In the genomic region with DNA sequence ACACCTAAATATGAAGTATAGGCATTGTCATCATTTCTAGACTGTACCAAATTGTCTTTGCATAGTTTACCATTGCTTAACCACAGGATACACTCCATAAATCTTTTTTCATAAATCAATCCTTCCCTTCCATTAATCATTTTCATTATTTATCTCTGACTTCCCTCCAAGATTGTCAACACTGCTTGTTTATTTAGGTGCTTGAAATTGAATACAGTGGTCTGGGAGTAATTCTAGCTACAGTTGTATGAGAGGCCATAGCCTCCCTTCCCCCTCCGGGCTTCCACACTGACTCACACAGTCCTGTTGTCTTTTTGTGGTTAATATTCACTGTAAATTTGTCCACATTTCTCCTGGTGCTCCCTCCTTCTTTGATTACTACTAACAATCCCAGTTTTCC, we compare ENCODE assay signal across 12 cellular contexts.
DNase-seq lines count a peak whose midpoint lies in the region; ATAC-seq and TF ChIP-seq lines count a peak whose summit lies in the region.
"Had no signal": no experiment of that assay in that cellular context is flagged by ENCODE, and none has a peak within 500 bp of the region (broad histone marks: within the 10 kb centered on the region; RNA-seq: fewer than 3 reads in every experiment).

No MANE protein-coding gene starts in this region.

- CTCF ChIA-PET in WTC11 (lab: Charles Lee), result no interaction called here

- no peak overlapping the region for H3K4me3 Mint-ChIP-seq in WTC11

- peak; percentile 37 for DNase-seq in AG10803 (ENCODE audit: low read depth)
- peak; percentile 64 for DNase-seq in MG63
- peak; percentile 57 to 66 for DNase-seq in SHP77 (lab: John Stamatoyannopoulos, UW)
- peak; percentile 66 for DNase-seq in foreskin melanocyte
- no peak for DNase-seq in HuH-7 (ENCODE audit: low spot score)
- DNase-seq in GM19240 (ENCODE audit: insufficient read length, low spot score), result no peak
- no peak for DNase-seq in WTC11 (ENCODE audit: low spot score)
- DNase-seq in coronary artery (ENCODE audit: low spot score), result no peak
- DNase-seq: activated T-cell treated with anti-CD3 and anti-CD28 coated beads, Interleukin-2, amount 50 U/mL, for 48 hours; Right ventricle myocardium superior; stimulated activated CD4-positive, alpha-beta T cell treated with anti-CD3 and anti-CD28 coated beads, Interleukin-2, amount 100 ng/mL, for 24 hours had no signal

- no peaks in the 10 kb centered on the region for H3K9me3 Mint-ChIP-seq in WTC11

- no peak for TF ChIP-seq CTCF in AG10803 (conservative IDR thresholded peaks at IDR 0.05; ENCODE audit: low read length)
- TF ChIP-seq CTCF in WTC11 (IDR thresholded peaks at IDR 0.05), result no peak
- no peak for TF ChIP-seq CTCF in coronary artery (IDR thresholded peaks at IDR 0.05)

- H3K36me3 Mint-ChIP-seq in WTC11, result no peaks in the 10 kb centered on the region

- no peak for ATAC-seq in WTC11

- no peaks in the 10 kb centered on the region for H3K36me3 ChIP-seq in MG63

- no peaks in the 10 kb centered on the region for H3K27me3 Mint-ChIP-seq in WTC11 (ENCODE audit: low read depth)

- no peaks in the 10 kb centered on the region for H3K27me3 ChIP-seq in MG63

- no peak overlapping the region for H3K4me3 ChIP-seq in AG10803 (ENCODE audit: low read length)
- H3K4me3 ChIP-seq in MG63, result no peak overlapping the region
- H3K4me3 ChIP-seq in coronary artery, result no peak overlapping the region

- H3K9me3 ChIP-seq in MG63, result no peaks in the 10 kb centered on the region

- H3K27ac Mint-ChIP-seq in WTC11, result no peak overlapping the region

- POLR2A ChIA-PET in WTC11 (lab: Charles Lee), result no interaction called here

- no peak overlapping the region for H3K27ac ChIP-seq in coronary artery
- H3K27ac ChIP-seq: C4-2B had no signal

- no peaks in the 10 kb centered on the region for H3K4me1 Mint-ChIP-seq in WTC11

TF ChIP-seq in WTC11, 78 proteins besides CTCF, POLR2A, EP300 and RAD21 (continues in another document):
- TF ChIP-seq, protein P1, sequence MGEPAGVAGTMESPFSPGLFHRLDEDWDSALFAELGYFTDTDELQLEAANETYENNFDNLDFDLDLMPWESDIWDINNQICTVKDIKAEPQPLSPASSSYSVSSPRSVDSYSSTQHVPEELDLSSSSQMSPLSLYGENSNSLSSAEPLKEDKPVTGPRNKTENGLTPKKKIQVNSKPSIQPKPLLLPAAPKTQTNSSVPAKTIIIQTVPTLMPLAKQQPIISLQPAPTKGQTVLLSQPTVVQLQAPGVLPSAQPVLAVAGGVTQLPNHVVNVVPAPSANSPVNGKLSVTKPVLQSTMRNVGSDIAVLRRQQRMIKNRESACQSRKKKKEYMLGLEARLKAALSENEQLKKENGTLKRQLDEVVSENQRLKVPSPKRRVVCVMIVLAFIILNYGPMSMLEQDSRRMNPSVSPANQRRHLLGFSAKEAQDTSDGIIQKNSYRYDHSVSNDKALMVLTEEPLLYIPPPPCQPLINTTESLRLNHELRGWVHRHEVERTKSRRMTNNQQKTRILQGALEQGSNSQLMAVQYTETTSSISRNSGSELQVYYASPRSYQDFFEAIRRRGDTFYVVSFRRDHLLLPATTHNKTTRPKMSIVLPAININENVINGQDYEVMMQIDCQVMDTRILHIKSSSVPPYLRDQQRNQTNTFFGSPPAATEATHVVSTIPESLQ (CRISPR knock-in tag; IDR thresholded peaks at IDR 0.05), result no peak
- TF ChIP-seq GABPB1 (CRISPR knock-in tag; IDR thresholded peaks at IDR 0.05) (no peak), JUN (CRISPR knock-in tag; IDR thresholded peaks at IDR 0.05) (no peak), JAZF1 (CRISPR knock-in tag; IDR thresholded peaks at IDR 0.05) (no peak), ELF4 (CRISPR knock-in tag; IDR thresholded peaks at IDR 0.05; ENCODE audit: low read depth) (no peak), ETV6 (CRISPR knock-in tag; IDR thresholded peaks at IDR 0.05) (no peak), NFATC4 (CRISPR knock-in tag; IDR thresholded peaks at IDR 0.05) (no peak), NR2C2 (CRISPR knock-in tag; IDR thresholded peaks at IDR 0.05) (no peak), ZNF232 (CRISPR knock-in tag; IDR thresholded peaks at IDR 0.05) (no peak), ZNF317 (CRISPR knock-in tag; IDR thresholded peaks at IDR 0.05; ENCODE audit: borderline replicate concordance, low read depth) (no peak), SMAD4 (CRISPR knock-in tag; IDR thresholded peaks at IDR 0.05) (no peak), CREM (CRISPR knock-in tag; IDR thresholded peaks at IDR 0.05) (no peak), FOXK1 (CRISPR knock-in tag; IDR thresholded peaks at IDR 0.05) (no peak)
- TF ChIP-seq, protein P2, sequence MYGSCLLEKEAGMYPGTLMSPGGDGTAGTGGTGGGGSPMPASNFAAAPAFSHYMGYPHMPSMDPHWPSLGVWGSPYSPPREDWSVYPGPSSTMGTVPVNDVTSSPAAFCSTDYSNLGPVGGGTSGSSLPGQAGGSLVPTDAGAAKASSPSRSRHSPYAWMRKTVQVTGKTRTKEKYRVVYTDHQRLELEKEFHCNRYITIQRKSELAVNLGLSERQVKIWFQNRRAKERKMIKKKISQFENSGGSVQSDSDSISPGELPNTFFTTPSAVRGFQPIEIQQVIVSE (CRISPR knock-in tag; IDR thresholded peaks at IDR 0.05; ENCODE audit: borderline replicate concordance), result no peak
- TF ChIP-seq, protein P3, sequence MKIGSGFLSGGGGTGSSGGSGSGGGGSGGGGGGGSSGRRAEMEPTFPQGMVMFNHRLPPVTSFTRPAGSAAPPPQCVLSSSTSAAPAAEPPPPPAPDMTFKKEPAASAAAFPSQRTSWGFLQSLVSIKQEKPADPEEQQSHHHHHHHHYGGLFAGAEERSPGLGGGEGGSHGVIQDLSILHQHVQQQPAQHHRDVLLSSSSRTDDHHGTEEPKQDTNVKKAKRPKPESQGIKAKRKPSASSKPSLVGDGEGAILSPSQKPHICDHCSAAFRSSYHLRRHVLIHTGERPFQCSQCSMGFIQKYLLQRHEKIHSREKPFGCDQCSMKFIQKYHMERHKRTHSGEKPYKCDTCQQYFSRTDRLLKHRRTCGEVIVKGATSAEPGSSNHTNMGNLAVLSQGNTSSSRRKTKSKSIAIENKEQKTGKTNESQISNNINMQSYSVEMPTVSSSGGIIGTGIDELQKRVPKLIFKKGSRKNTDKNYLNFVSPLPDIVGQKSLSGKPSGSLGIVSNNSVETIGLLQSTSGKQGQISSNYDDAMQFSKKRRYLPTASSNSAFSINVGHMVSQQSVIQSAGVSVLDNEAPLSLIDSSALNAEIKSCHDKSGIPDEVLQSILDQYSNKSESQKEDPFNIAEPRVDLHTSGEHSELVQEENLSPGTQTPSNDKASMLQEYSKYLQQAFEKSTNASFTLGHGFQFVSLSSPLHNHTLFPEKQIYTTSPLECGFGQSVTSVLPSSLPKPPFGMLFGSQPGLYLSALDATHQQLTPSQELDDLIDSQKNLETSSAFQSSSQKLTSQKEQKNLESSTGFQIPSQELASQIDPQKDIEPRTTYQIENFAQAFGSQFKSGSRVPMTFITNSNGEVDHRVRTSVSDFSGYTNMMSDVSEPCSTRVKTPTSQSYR (CRISPR knock-in tag; IDR thresholded peaks at IDR 0.05), result no peak
- TF ChIP-seq, protein P4, sequence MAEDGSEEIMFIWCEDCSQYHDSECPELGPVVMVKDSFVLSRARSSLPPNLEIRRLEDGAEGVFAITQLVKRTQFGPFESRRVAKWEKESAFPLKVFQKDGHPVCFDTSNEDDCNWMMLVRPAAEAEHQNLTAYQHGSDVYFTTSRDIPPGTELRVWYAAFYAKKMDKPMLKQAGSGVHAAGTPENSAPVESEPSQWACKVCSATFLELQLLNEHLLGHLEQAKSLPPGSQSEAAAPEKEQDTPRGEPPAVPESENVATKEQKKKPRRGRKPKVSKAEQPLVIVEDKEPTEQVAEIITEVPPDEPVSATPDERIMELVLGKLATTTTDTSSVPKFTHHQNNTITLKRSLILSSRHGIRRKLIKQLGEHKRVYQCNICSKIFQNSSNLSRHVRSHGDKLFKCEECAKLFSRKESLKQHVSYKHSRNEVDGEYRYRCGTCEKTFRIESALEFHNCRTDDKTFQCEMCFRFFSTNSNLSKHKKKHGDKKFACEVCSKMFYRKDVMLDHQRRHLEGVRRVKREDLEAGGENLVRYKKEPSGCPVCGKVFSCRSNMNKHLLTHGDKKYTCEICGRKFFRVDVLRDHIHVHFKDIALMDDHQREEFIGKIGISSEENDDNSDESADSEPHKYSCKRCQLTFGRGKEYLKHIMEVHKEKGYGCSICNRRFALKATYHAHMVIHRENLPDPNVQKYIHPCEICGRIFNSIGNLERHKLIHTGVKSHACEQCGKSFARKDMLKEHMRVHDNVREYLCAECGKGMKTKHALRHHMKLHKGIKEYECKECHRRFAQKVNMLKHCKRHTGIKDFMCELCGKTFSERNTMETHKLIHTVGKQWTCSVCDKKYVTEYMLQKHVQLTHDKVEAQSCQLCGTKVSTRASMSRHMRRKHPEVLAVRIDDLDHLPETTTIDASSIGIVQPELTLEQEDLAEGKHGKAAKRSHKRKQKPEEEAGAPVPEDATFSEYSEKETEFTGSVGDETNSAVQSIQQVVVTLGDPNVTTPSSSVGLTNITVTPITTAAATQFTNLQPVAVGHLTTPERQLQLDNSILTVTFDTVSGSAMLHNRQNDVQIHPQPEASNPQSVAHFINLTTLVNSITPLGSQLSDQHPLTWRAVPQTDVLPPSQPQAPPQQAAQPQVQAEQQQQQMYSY (CRISPR knock-in tag; IDR thresholded peaks at IDR 0.05), result no peak
- TF ChIP-seq, protein P5, sequence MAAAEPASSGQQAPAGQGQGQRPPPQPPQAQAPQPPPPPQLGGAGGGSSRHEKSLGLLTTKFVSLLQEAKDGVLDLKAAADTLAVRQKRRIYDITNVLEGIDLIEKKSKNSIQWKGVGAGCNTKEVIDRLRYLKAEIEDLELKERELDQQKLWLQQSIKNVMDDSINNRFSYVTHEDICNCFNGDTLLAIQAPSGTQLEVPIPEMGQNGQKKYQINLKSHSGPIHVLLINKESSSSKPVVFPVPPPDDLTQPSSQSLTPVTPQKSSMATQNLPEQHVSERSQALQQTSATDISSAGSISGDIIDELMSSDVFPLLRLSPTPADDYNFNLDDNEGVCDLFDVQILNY (CRISPR knock-in tag; IDR thresholded peaks at IDR 0.05), result no peak
- TF ChIP-seq, protein P6, sequence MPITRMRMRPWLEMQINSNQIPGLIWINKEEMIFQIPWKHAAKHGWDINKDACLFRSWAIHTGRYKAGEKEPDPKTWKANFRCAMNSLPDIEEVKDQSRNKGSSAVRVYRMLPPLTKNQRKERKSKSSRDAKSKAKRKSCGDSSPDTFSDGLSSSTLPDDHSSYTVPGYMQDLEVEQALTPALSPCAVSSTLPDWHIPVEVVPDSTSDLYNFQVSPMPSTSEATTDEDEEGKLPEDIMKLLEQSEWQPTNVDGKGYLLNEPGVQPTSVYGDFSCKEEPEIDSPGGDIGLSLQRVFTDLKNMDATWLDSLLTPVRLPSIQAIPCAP (CRISPR knock-in tag; IDR thresholded peaks at IDR 0.05), result no peak

Comparison
In these comparisons a context has a peak if more than half of its experiments do, and no peak if none do; other contexts are left out.
1. DNase-seq: peak in AG10803 (single experiment), MG63 (single experiment), SHP77 (2 of 2) and foreskin melanocyte (single experiment); none in HuH-7 (single experiment), GM19240 (single experiment), WTC11 (single experiment) and coronary artery (single experiment).